In the genomic region with DNA sequence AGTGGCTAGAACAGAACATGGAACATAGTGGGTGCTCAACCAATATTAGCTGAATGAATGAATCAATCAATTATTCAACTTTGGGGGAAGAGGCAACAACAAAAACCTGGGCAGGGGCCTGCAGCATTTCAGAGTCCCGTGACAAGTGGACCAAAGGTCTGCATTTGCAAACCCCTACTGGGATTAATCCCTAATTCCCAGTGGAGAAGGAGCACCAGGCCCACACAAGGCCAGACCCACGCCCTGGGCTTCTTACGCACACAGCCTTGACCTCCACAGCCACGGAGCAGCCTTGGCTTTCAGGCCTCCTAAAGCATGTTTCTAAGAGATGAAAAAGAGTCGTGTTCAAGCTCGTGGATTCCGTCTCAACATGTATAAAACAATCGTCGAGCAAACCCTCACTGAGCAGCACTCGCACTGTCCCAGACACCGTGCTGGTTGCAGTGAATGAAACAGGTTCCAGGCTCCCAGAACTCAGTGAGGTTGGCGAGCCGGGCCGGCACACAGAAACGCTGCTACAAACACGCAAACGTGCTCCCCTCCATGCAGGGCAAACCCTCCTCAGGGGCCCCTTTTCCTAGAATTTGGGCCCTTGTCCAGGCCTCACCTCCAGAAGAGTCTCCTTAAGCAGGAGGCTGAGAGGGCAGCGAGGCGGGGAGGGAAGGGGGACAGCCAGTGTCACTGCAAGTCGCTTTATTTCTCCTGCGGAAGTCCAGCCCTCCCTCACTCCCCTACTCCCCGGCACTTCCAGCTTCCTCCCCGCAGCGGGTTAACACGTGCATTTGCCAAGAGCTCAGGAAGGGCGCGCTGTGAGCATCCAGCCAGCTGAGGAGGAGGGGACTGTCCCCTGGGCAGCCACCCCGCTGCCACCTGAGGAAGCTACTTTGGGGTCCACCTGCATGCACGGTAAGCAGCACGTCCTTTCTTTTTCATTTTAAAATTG, we compare ENCODE assay signal across 1 cellular context.
TF ChIP-seq lines count a peak whose summit lies in the region.

No MANE protein-coding gene starts in this region.

TF ChIP-seq in H1, 55 proteins besides CTCF, POLR2A, EP300 and RAD21:
- TF ChIP-seq MAX (IDR thresholded peaks at IDR 0.05) (peak; percentile 90), SP1 (IDR thresholded peaks at IDR 0.05; ENCODE audit: low read depth, low read length) (no peak)
- TF ChIP-seq, protein P1, sequence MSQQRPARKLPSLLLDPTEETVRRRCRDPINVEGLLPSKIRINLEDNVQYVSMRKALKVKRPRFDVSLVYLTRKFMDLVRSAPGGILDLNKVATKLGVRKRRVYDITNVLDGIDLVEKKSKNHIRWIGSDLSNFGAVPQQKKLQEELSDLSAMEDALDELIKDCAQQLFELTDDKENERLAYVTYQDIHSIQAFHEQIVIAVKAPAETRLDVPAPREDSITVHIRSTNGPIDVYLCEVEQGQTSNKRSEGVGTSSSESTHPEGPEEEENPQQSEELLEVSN (IDR thresholded peaks at IDR 0.05) = peak; percentile 67; the same call in 1 of the 2 replicates
